ENCODE assay signal across 15 cellular contexts in genomic region chrX:13085533-13085932, GRCh38. TPM values are rescaled to one million over a fixed set of nuclear protein-coding genes. Genes with fewer than 3 reads are reported as not detected.
DNase-seq lines count a peak whose midpoint lies in the region; ATAC-seq and TF ChIP-seq lines count a peak whose summit lies in the region.
"Had no signal": no experiment of that assay in that cellular context is flagged by ENCODE, and none has a peak within 500 bp of the region (broad histone marks: within the 10 kb centered on the region; RNA-seq: fewer than 3 reads in every experiment).

No MANE protein-coding gene starts in this region.

- peak overlapping the region; percentile 98 for H3K27ac ChIP-seq in DOHH2 (ENCODE audit: low read depth, low read length)
- no peak overlapping the region for H3K27ac ChIP-seq in adrenal gland
- H3K27ac ChIP-seq: epithelial cell of prostate, testis had no signal

- H3K9me3 Mint-ChIP-seq in naive B cell = peaks cover 0 to 5% (median 2%) of the 10 kb centered on the region in 7 donors

- no peak for TF ChIP-seq POLR2A in adrenal gland (IDR thresholded peaks at IDR 0.05)

- peak overlapping the region; percentile 79 for H3K4me2 ChIP-seq in DOHH2 (ENCODE audit: low read length)

- 74 to 84% (median 78%) methylated on average over 5 of the region's 5 CpGs for WGBS in adrenal gland, 4 donors

- H3K36me3 Mint-ChIP-seq in naive B cell = no peaks in the 10 kb centered on the region

- TF ChIP-seq CTCF in DOHH2 (IDR thresholded peaks at IDR 0.05; ENCODE audit: low read depth, low read length, poor library complexity, severe bottlenecking) (no peak), adrenal gland (IDR thresholded peaks at IDR 0.05) (no peak)

- H3K4me3 ChIP-seq in DOHH2 (ENCODE audit: low read length) (peak overlapping the region; percentile 72), adrenal gland (no peak overlapping the region)
- H3K4me3 ChIP-seq in Jurkat, Clone E6-1 (ENCODE audit: low read length) = peak overlapping the region; percentile 65
- H3K4me3 ChIP-seq: testis had no signal

- DNase-seq in Jurkat, Clone E6-1 (ENCODE audit: low read depth, low spot score) = peak; percentile 83
- peak; percentile 60 for DNase-seq in activated CD8-positive, alpha-beta memory T cell treated with anti-CD3 and anti-CD28 coated beads, Interleukin-2, amount 50 U/mL, for 48 hours
- DNase-seq in naive B cell = peak; percentile 29
- DNase-seq in C1 segment of cervical spinal cord (lab: John Stamatoyannopoulos, UW) = no peak
- no peak for DNase-seq in adrenal gland
- DNase-seq: aorta, Caco-2, H7, MV-4-11, NCI-H82, testis had no signal

- peaks cover 51% of the 10 kb centered on the region for H3F3A ChIP-seq in DOHH2 (ENCODE audit: control insufficient read depth, insufficient read depth)

- no peaks in the 10 kb centered on the region for H3K27me3 ChIP-seq in DOHH2 (ENCODE audit: control insufficient read depth, low read length)
- no peaks in the 10 kb centered on the region for H3K27me3 ChIP-seq in adrenal gland
- H3K27me3 ChIP-seq: testis had no signal

- peak in 1 of 2 donors; percentile 16 for ATAC-seq in naive B cell (ENCODE audit: low read depth in 2 of 2)
- ATAC-seq in GM19023 (IDR thresholded peaks at IDR 0.05; ENCODE audit: unreplicated experiment) = no peak
- ATAC-seq in HG02763 (IDR thresholded peaks at IDR 0.05; ENCODE audit: unreplicated experiment) = no peak

- peaks cover 96% of the 10 kb centered on the region for H3K4me1 ChIP-seq in DOHH2 (ENCODE audit: control insufficient read depth, low read length)
- H3K4me1 ChIP-seq in adrenal gland (replicated peaks in 1 of 2) = peaks cover 0 to 13% of the 10 kb centered on the region in 2 donors
- H3K4me1 ChIP-seq: Caco-2 had no signal

- peaks cover 51 to 94% (median 60%) of the 10 kb centered on the region in 3 donors for H3K4me1 Mint-ChIP-seq in naive B cell

- H3K4me3 Mint-ChIP-seq in naive B cell = peak overlapping the region; percentile 70 to 91 (median 78)

- peak overlapping the region; percentile 17 to 99 (median 98) for H3K27ac Mint-ChIP-seq in naive B cell

- H3K36me3 ChIP-seq in DOHH2 (ENCODE audit: control insufficient read depth, low read length) (no peaks in the 10 kb centered on the region; the same call in 1 of the 2 replicates), adrenal gland (replicated peaks in 1 of 2) (no peaks in the 10 kb centered on the region)

- no peaks in the 10 kb centered on the region for H4K20me1 ChIP-seq in DOHH2 (ENCODE audit: control insufficient read depth, insufficient read depth, low read depth, low read length)

- no peaks in the 10 kb centered on the region for H3K9me3 ChIP-seq in DOHH2 (ENCODE audit: control insufficient read depth, insufficient read depth, low read length)
- no peaks in the 10 kb centered on the region for H3K9me3 ChIP-seq in adrenal gland (replicated peaks in 1 of 3)
- H3K9me3 ChIP-seq: Caco-2, testis had no signal

- H3K79me2 ChIP-seq in DOHH2 (ENCODE audit: control insufficient read depth, low read length) = 0 out of 2 replicates have a peak, but pooled peaks cover 3% of the 10 kb centered on the region

- intact Hi-C loops in adrenal gland (cut with DNase I) = no loop called here

- H3K9me2 ChIP-seq in DOHH2 (replicated peaks; ENCODE audit: control insufficient read depth, low read length) = no peaks in the 10 kb centered on the region

- no peaks in the 10 kb centered on the region for H3K27me3 Mint-ChIP-seq in naive B cell

RNA-seq across cellular contexts. Expression of gene FAM9C, which starts 41.1 kb away (rescaled TPM):
- not detected for polyA plus RNA-seq in Jurkat, Clone E6-1 (2012; ENCODE audit: insufficient read depth, insufficient read length)
- polyA plus RNA-seq in naive B cell (ENCODE audit: low read depth in 6 of 6) (not detected), adrenal gland (under 1 TPM in 1 of 3 donors, not detected in 2; 0.03 TPM)
- total RNA-seq in adrenal gland = under 1 TPM in 1 of 8 donors, not detected in 7; 0.14 TPM
- total RNA-seq: aorta, Caco-2 had no signal
- polyA plus RNA-seq: aorta had no signal

Comparison
In these comparisons a context has a peak if more than half of its experiments do, and no peak if none do; other contexts are left out.
1. H3K4me3 ChIP-seq: peak in DOHH2 (single experiment) and Jurkat, Clone E6-1 (single experiment); none in adrenal gland (0 of 4).
2. DNase-seq: peak in Jurkat, Clone E6-1 (single experiment), activated CD8-positive, alpha-beta memory T cell treated with anti-CD3 and anti-CD28 coated beads, Interleukin-2, amount 50 U/mL, for 48 hours (single experiment) and naive B cell (single experiment); none in C1 segment of cervical spinal cord (0 of 14) and adrenal gland (0 of 7).